11 cellular contexts compared by ENCODE assay signal in the genomic region with DNA sequence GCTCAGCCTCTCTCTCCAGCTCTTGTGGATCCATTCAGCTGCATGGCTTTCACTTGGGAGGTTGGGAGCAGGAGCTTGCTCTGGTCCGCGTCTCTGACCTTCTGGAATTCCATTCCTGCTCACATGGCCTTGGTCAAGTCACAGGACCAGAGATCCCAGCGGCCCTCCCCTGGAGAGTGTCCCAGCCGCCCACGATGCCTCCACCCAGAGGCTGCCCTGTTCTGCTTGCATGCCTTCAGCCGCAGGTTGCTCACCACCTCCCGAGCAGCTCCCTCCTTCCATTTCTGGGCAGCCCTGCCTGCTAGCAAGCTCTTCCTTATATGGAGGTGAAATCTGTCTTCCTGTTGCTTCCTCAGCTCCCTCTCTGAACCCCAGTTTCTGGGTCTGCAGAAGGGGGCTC. TPM values are rescaled to one million over a fixed set of nuclear protein-coding genes. Genes with fewer than 3 reads are reported as not detected.
A peak's percentile ranks its signal among the peaks of the same experiment; 100 is the strongest.
DNase-seq lines count a peak whose midpoint lies in the region; ATAC-seq, FAIRE-seq and TF ChIP-seq lines count a peak whose summit lies in the region.
"Had no signal": no experiment of that assay in that cellular context is flagged by ENCODE, and none has a peak within 500 bp of the region (broad histone marks: within the 10 kb centered on the region; RNA-seq: fewer than 3 reads in every experiment).

No MANE protein-coding gene starts in this region.

- H3K27ac ChIP-seq in BLaER1 treated with 17β-estradiol and CSF1 and Interleukin-3, amounts not matched to agents 10 nM and 100 nM: peak overlapping the region in 10 of 11 experiments; percentile 17 to 79 (median 72); a peak in 19 of 22 replicates
- peak overlapping the region; percentile 72 to 89 (median 87) for H3K27ac ChIP-seq in gastroesophageal sphincter
- peak overlapping the region; percentile 4 to 64 (median 40) for H3K27ac ChIP-seq in pancreas

- 24 to 33% methylated on average over 3 to 7 of the region's 7 CpGs for WGBS in gastroesophageal sphincter (ENCODE audit: low coverage in 1 of 2), 2 donors
- 39 to 48% methylated on average over 7 of the region's 7 CpGs for WGBS in pancreas, 2 donors

- no peak for FAIRE-seq in pancreas (lab: Jason Lieb, UNC)
- FAIRE-seq: G401.6, H54 had no signal

- peak overlapping the region in 7 of 11 experiments; percentile 4 to 58 (median 38); a peak in 11 of 22 replicates for H3K9ac ChIP-seq in BLaER1 treated with 17β-estradiol and CSF1 and Interleukin-3, amounts not matched to agents 10 nM and 100 nM

- peaks cover 0 to 15% (median 5%) of the 10 kb centered on the region in 11 experiments; a peak in 10 of 22 replicates for H3K36me3 ChIP-seq in BLaER1 treated with 17β-estradiol and CSF1 and Interleukin-3, amounts not matched to agents 10 nM and 100 nM
- no peaks in the 10 kb centered on the region for H3K36me3 ChIP-seq in gastroesophageal sphincter
- no peaks in the 10 kb centered on the region for H3K36me3 ChIP-seq in pancreas

- H3K27me3 ChIP-seq in BLaER1 treated with 17β-estradiol and CSF1 and Interleukin-3, amounts not matched to agents 10 nM and 100 nM: no peaks in the 10 kb centered on the region
- H3K27me3 ChIP-seq in gastroesophageal sphincter (no peaks in the 10 kb centered on the region), pancreas (no peaks in the 10 kb centered on the region)

- H3K4me1 ChIP-seq in BLaER1 treated with 17β-estradiol and CSF1 and Interleukin-3, amounts not matched to agents 10 nM and 100 nM: peaks cover 66 to 97% (median 92%) of the 10 kb centered on the region in 10 experiments
- peaks cover 3 to 95% (median 39%) of the 10 kb centered on the region in 3 donors for H3K4me1 ChIP-seq in gastroesophageal sphincter
- peaks cover 11 to 36% (median 13%) of the 10 kb centered on the region in 3 donors for H3K4me1 ChIP-seq in pancreas

- no peaks in the 10 kb centered on the region for H3K9me3 ChIP-seq in BLaER1 treated with 17β-estradiol and CSF1 and Interleukin-3, amounts not matched to agents 10 nM and 100 nM (replicated peaks in 1 of 11)
- H3K9me3 ChIP-seq in gastroesophageal sphincter: no peaks in the 10 kb centered on the region
- no peaks in the 10 kb centered on the region for H3K9me3 ChIP-seq in pancreas

- no peak for TF ChIP-seq EP300 in gastroesophageal sphincter (IDR thresholded peaks at IDR 0.05)

- intact Hi-C loops in pancreas (cut with DNase I): no loop called here

- peak overlapping the region; percentile 79 to 94 (median 85) for H3K4me2 ChIP-seq in BLaER1 treated with 17β-estradiol and CSF1 and Interleukin-3, amounts not matched to agents 10 nM and 100 nM

- in situ Hi-C loops in SK-MEL-5 (cut with HindIII; ENCODE audit: low pct_unique_long_range_greater_than_20kb, low sequenced_read_pairs): no loop called here

- no peak for TF ChIP-seq CTCF in gastroesophageal sphincter (IDR thresholded peaks at IDR 0.05)
- no peak for TF ChIP-seq CTCF in pancreas (IDR thresholded peaks at IDR 0.05)

- no peak overlapping the region for H3K4me3 ChIP-seq in BLaER1 treated with 17β-estradiol and CSF1 and Interleukin-3, amounts not matched to agents 10 nM and 100 nM
- H3K4me3 ChIP-seq in gastroesophageal sphincter (no peak overlapping the region), pancreas (no peak overlapping the region)

- no peak for TF ChIP-seq POLR2A in gastroesophageal sphincter (IDR thresholded peaks at IDR 0.05)

- peaks cover 99 to 100% (median 100%) of the 10 kb centered on the region in 11 experiments for H4K20me1 ChIP-seq in BLaER1 treated with 17β-estradiol and CSF1 and Interleukin-3, amounts not matched to agents 10 nM and 100 nM

- ATAC-seq in gastroesophageal sphincter (peak; percentile 60), pancreas (peak in 3 of 4 donors; percentile 5 to 40 (median 17)), HG03025 (IDR thresholded peaks at IDR 0.05; ENCODE audit: low FRiP score, unreplicated experiment) (no peak), HG02763 (IDR thresholded peaks at IDR 0.05; ENCODE audit: unreplicated experiment) (no peak)

- peak; percentile 85 for DNase-seq in SK-MEL-5 (ENCODE audit: low read depth, low spot score)
- peak in 3 of 6 donors; percentile 51 to 66 (median 51) for DNase-seq in pancreas
- no peak for DNase-seq in HuH-7 (ENCODE audit: low spot score)
- no peak for DNase-seq in globus pallidus (ENCODE audit: low spot score)
- DNase-seq: T-helper 1 cell had no signal

RNA-seq across cellular contexts. Expression of gene RAI1, which starts 32.6 kb away (rescaled TPM):
- 9.4 and 15.9 TPM in 2 replicates for total RNA-seq in SK-MEL-5 (2014; rRNA removed; shearing (Covaris generic))
- polyA plus RNA-seq in SK-MEL-5 (2015; cell fraction: cytosol; rRNA removed): 59.3 and 80.8 TPM in 2 replicates
- 57.7 and 83.7 TPM in 2 replicates for polyA plus RNA-seq in SK-MEL-5 (2015; cell fraction: nucleus; rRNA removed)
- total RNA-seq in gastroesophageal sphincter: 10 to 100 TPM; 15.9 to 39.7 (median 28.3) TPM
- total RNA-seq in pancreas: 10 to 100 TPM; 12.1 to 21.6 (median 13.5) TPM
- polyA plus RNA-seq in pancreas: 10 to 100 TPM; 21.1 to 23.9 TPM

Comparison
In these comparisons a context has a peak if more than half of its experiments do, and no peak if none do; other contexts are left out.
1. ATAC-seq: peak in gastroesophageal sphincter (single experiment) and pancreas (3 of 4); none in HG03025 (single experiment) and HG02763 (single experiment).
2. Peak in every context shown above with its lines, with median percentiles within 50 percentile points of each other: H3K27ac ChIP-seq.